8 cellular contexts compared by ENCODE assay signal in the genomic region with DNA sequence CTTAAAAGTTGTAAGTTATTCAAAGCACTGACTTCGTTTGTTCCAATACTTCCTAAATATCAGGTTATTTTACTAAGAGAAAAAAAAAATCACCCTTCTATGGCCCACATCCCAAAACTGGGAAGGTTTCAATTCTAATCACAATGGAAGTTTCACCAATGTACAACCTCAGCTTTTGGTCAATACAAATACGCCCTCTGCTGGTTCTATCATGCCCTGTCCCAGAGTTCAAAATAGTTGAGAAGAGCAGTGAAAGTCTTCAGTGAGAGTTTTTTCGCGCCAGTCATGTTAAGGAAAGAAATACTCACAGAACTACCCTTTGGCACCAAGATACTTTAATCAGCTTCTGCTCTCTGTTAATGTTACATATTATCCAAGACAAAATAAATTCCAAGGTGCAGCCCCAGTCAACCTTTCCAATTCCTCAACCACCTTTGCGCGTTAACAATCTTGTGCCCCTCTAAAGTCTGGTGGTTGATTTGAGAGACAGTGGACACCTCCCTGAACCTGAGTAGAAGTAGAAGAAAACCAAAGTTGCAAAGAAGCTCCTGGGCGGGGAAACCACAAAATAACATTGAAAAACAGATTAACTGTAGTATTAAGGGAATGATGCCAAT. TPM values are rescaled to one million over a fixed set of nuclear protein-coding genes. Genes with fewer than 3 reads are reported as not detected.
DNase-seq lines count a peak whose midpoint lies in the region; ATAC-seq and TF ChIP-seq lines count a peak whose summit lies in the region.

No MANE protein-coding gene starts in this region.

- POLR2A ChIA-PET in RWPE1 (lab: Yijun Ruan, JAX; ENCODE audit: low non-redundant PET), result no interaction called here

- DNase-seq in G401 (ENCODE audit: low spot score) (peak; percentile 83), LHCN-M2 (ENCODE audit: low read depth) (peak; percentile 67), RWPE1 (ENCODE audit: low spot score) (peak; percentile 61), glomerular endothelial cell (ENCODE audit: extremely low read depth, low read depth, low spot score) (peak; percentile 41), pons (ENCODE audit: low spot score) (peak; percentile 71), GM19238 (ENCODE audit: insufficient read length, low spot score) (no peak)
- peak; percentile 45 for DNase-seq in activated naive CD4-positive, alpha-beta T cell treated with Interleukin-2 at 50 U/mL for 16 hours

- CTCF ChIA-PET in RWPE1 (lab: Yijun Ruan, JAX), result interaction anchor here (0.6 to 1.4 kb wide), 11 partner anchors 9 to 619 kb away, joined by 3 to 10 read pairs (median 4); no protein-coding TSS in a partner anchor

- no peak overlapping the region for H3K27ac ChIP-seq in RWPE1

- TF ChIP-seq CTCF in RWPE1 (conservative IDR thresholded peaks at IDR 0.05; ENCODE audit: low read depth), result peak; percentile 80

- no peak for ATAC-seq in GM19023 (IDR thresholded peaks at IDR 0.05; ENCODE audit: unreplicated experiment)

- in situ Hi-C loops in G401 (cut with HindIII; ENCODE audit: low sequenced_read_pairs), result no loop called here

RNA-seq across cellular contexts. Expression of a gene that starts 59.9 kb away (rescaled TPM):
- total RNA-seq in G401 (2014; rRNA removed; shearing (Covaris generic)), result 263 and 352 TPM in 2 replicates
- total RNA-seq in LHCN-M2 (2014; rRNA removed) (113 and 133 TPM in 2 replicates), glomerular endothelial cell (76.8 and 94.7 TPM in 2 replicates)
- 84.9 TPM for polyA plus RNA-seq in LHCN-M2 (2012)
